Comparison of ENCODE assay signal across 17 cellular contexts in the genomic region with DNA sequence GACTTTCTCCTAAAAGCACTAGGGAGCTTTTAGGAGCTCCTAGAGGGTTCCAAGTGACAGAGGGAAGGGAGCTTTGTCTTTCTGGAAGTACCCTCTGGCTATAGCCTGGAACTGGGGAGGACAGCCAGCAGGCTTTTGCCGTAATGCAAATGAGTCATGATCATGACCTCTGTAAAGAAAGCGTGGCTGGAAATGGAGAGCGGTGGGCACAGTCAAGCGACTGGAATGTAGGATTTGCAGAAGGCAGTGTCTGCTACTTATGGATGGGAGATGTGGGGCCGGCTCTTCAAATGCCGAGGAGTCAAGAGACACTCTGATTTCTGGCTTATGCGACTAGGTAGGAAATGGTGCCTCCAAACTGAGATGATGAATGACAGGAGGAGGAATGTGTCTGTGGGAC. TPM values are rescaled to one million over a fixed set of nuclear protein-coding genes. Genes with fewer than 3 reads are reported as not detected.
DNase-seq lines count a peak whose midpoint lies in the region; ATAC-seq and TF ChIP-seq lines count a peak whose summit lies in the region.
"Had no signal": no experiment of that assay in that cellular context is flagged by ENCODE, and none has a peak within 500 bp of the region (broad histone marks: within the 10 kb centered on the region; RNA-seq: fewer than 3 reads in every experiment).

No MANE protein-coding gene starts in this region.

- no peaks in the 10 kb centered on the region for H3K36me3 ChIP-seq in heart right ventricle

- H3K27me3 Mint-ChIP-seq in HFFc6 (ENCODE audit: insufficient read depth) = no peaks in the 10 kb centered on the region
- H3K27me3 Mint-ChIP-seq in T-helper 2 cell treated with Interferon-gamma antibody and Interleukin-4, amounts not matched to agents 5 μg/mL and 100 μg/mL, for 36 hours (ENCODE audit: low read depth) = no peaks in the 10 kb centered on the region

- H3K4me3 ChIP-seq in heart right ventricle = no peak overlapping the region

- intact Hi-C loops in heart right ventricle (cut with DNase I) = loop anchor here in 2 of 10 donors (5.0 kb wide), 1 partner anchor 315 kb away; no protein-coding TSS in a partner anchor

- peaks cover 87% of the 10 kb centered on the region for H3K4me1 Mint-ChIP-seq in HFFc6 (ENCODE audit: low read depth)
- no peaks in the 10 kb centered on the region for H3K4me1 Mint-ChIP-seq in T-helper 2 cell treated with Interferon-gamma antibody and Interleukin-4, amounts not matched to agents 5 μg/mL and 100 μg/mL, for 36 hours (ENCODE audit: low read depth)
- H3K4me1 Mint-ChIP-seq: activated naive CD8-positive, alpha-beta T cell treated with anti-CD3 and anti-CD28 coated beads for 36 hours had no signal

- H3K9me3 ChIP-seq in heart right ventricle = peaks cover 0 to 9% (median 0%) of the 10 kb centered on the region in 11 donors

- H3K27ac ChIP-seq in heart right ventricle = no peak overlapping the region
- H3K27ac ChIP-seq: VCaP had no signal

- H3K27me3 ChIP-seq in heart right ventricle = peaks cover 0 to 13% (median 0%) of the 10 kb centered on the region in 7 donors

- ATAC-seq in heart right ventricle = no peak

- H3K9me3 Mint-ChIP-seq in HFFc6 = no peaks in the 10 kb centered on the region
- no peaks in the 10 kb centered on the region for H3K9me3 Mint-ChIP-seq in T-helper 2 cell treated with Interferon-gamma antibody and Interleukin-4, amounts not matched to agents 5 μg/mL and 100 μg/mL, for 36 hours

- TF ChIP-seq CTCF in HFFc6 (IDR thresholded peaks at IDR 0.05) (no peak), heart right ventricle (IDR thresholded peaks at IDR 0.05) (no peak)

- peak overlapping the region; percentile 68 for H3K4me3 Mint-ChIP-seq in HFFc6
- no peak overlapping the region for H3K4me3 Mint-ChIP-seq in T-helper 2 cell treated with Interferon-gamma antibody and Interleukin-4, amounts not matched to agents 5 μg/mL and 100 μg/mL, for 36 hours
- H3K4me3 Mint-ChIP-seq: activated naive CD8-positive, alpha-beta T cell treated with anti-CD3 and anti-CD28 coated beads for 36 hours had no signal

- H3K36me3 Mint-ChIP-seq in HFFc6 (ENCODE audit: low read depth) = peaks cover 9% of the 10 kb centered on the region; the same call in 1 of the 2 replicates
- H3K36me3 Mint-ChIP-seq in T-helper 2 cell treated with Interferon-gamma antibody and Interleukin-4, amounts not matched to agents 5 μg/mL and 100 μg/mL, for 36 hours (ENCODE audit: low read depth) = no peaks in the 10 kb centered on the region
- H3K36me3 Mint-ChIP-seq: activated naive CD8-positive, alpha-beta T cell treated with anti-CD3 and anti-CD28 coated beads for 36 hours had no signal

- WGBS in heart right ventricle, 2 donors = 76 to 80% methylated on average over 7 of the region's 7 CpGs

- DNase-seq in A172 (ENCODE audit: low spot score) (peak; percentile 81), HFFc6 (peak; percentile 96), amniotic epithelial cell (ENCODE audit: low read depth) (peak; percentile 91), hepatic stellate cell (ENCODE audit: low spot score) (peak; percentile 76), NCI-H82 (lab: John Stamatoyannopoulos, UW) (no peak), KG1 (lab: John Stamatoyannopoulos, UW) (no peak), heart right ventricle (no peak)
- DNase-seq in T-helper 2 cell treated with Interferon-gamma antibody and Interleukin-4, amounts not matched to agents 5 μg/mL and 100 μg/mL, for 36 hours (ENCODE audit: low spot score) = no peak
- DNase-seq: 8988T; activated naive CD8-positive, alpha-beta T cell treated with anti-CD3 and anti-CD28 coated beads for 36 hours; dermis blood vessel endothelial cell; NCI-H146; NCI-H69; occipital lobe; SHP77 treated with DMSO at 0.1 percent for 48 hours had no signal

- peak overlapping the region; percentile 93 for H3K27ac Mint-ChIP-seq in HFFc6
- no peak overlapping the region for H3K27ac Mint-ChIP-seq in T-helper 2 cell treated with Interferon-gamma antibody and Interleukin-4, amounts not matched to agents 5 μg/mL and 100 μg/mL, for 36 hours
- H3K27ac Mint-ChIP-seq: activated naive CD8-positive, alpha-beta T cell treated with anti-CD3 and anti-CD28 coated beads for 36 hours had no signal

- H3K4me1 ChIP-seq in heart right ventricle = no peaks in the 10 kb centered on the region

RNA-seq across cellular contexts. Expression of a gene that starts 34.6 kb away (rescaled TPM):
- 10.5 and 11.7 TPM in 2 replicates for total RNA-seq in A172 (2014; rRNA removed; shearing (Covaris generic))
- total RNA-seq in HFFc6 (2021; fragmentation: NEBNext Ultra II Directional; extraction: Animal tissue kit (Norgen Biotek cat#: 25700)) = 10 to 100 TPM; 12.2 to 31.1 (median 16.9) TPM
- total RNA-seq in heart right ventricle = not detected
- polyA plus RNA-seq in heart right ventricle = not detected
- total RNA-seq: activated naive CD8-positive, alpha-beta T cell treated with anti-CD3 and anti-CD28 coated beads for 36 hours; ureter had no signal

Comparison
In these comparisons a context has a peak if more than half of its experiments do, and no peak if none do; other contexts are left out.
1. DNase-seq: peak in A172 (single experiment), HFFc6 (single experiment), amniotic epithelial cell (single experiment) and hepatic stellate cell (single experiment); none in T-helper 2 cell treated with Interferon-gamma antibody and Interleukin-4, amounts not matched to agents 5 μg/mL and 100 μg/mL, for 36 hours (single experiment), NCI-H82 (single experiment), KG1 (single experiment) and heart right ventricle (0 of 2).
2. RNA of a gene that starts 34.6 kb away (total RNA-seq): 12.2 to 31.1 TPM in HFFc6 and 10.5 to 11.7 TPM in A172; not detected in heart right ventricle; every median in the first group is over 10 times any median in the second.